ENCODE assay signal across 27 cellular contexts in genomic region chr16:30510392-30510938, GRCh38. TPM values are rescaled to one million over a fixed set of nuclear protein-coding genes. Genes with fewer than 3 reads are reported as not detected.
A peak's percentile ranks its signal among the peaks of the same experiment; 100 is the strongest.
DNase-seq lines count a peak whose midpoint lies in the region; ATAC-seq, FAIRE-seq and TF ChIP-seq lines count a peak whose summit lies in the region.
"Had no signal": no experiment of that assay in that cellular context is flagged by ENCODE, and none has a peak within 500 bp of the region (broad histone marks: within the 10 kb centered on the region; RNA-seq: fewer than 3 reads in every experiment).

No MANE protein-coding gene starts in this region.

- no peaks in the 10 kb centered on the region for H3K9me3 Mint-ChIP-seq in activated CD4-positive, alpha-beta T cell treated with anti-CD3 and anti-CD28 coated beads, Interleukin-2, amount 10 ng/mL, durations not matched to agents 7 days and 5 days
- no peaks in the 10 kb centered on the region for H3K9me3 Mint-ChIP-seq in activated CD4-positive, alpha-beta T cell treated with anti-CD3 and anti-CD28 coated beads for 36 hours (ENCODE audit: low read depth)
- no peaks in the 10 kb centered on the region for H3K9me3 Mint-ChIP-seq in CD8-positive, alpha-beta memory T cell
- H3K9me3 Mint-ChIP-seq in naive thymus-derived CD4-positive, alpha-beta T cell = no peaks in the 10 kb centered on the region
- H3K9me3 Mint-ChIP-seq: memory B cell had no signal

- H3K36me3 Mint-ChIP-seq in activated CD4-positive, alpha-beta T cell treated with anti-CD3 and anti-CD28 coated beads, Interleukin-2, amount 10 ng/mL, durations not matched to agents 7 days and 5 days (ENCODE audit: low read depth) = peaks cover 69% of the 10 kb centered on the region
- peaks cover 62% of the 10 kb centered on the region for H3K36me3 Mint-ChIP-seq in activated CD4-positive, alpha-beta T cell treated with anti-CD3 and anti-CD28 coated beads for 36 hours (ENCODE audit: low read depth)
- H3K36me3 Mint-ChIP-seq in CD8-positive, alpha-beta memory T cell = peaks cover 20 to 84% (median 28%) of the 10 kb centered on the region in 3 donors
- H3K36me3 Mint-ChIP-seq in naive thymus-derived CD4-positive, alpha-beta T cell = peaks cover 14 to 43% (median 28%) of the 10 kb centered on the region in 5 donors

- H3K4me3 ChIP-seq in CD8-positive, alpha-beta memory T cell (ENCODE audit: low read length) = no peak overlapping the region
- H3K4me3 ChIP-seq in naive thymus-derived CD4-positive, alpha-beta T cell (ENCODE audit: low read length) = no peak overlapping the region
- H3K4me3 ChIP-seq in pancreas = no peak overlapping the region
- H3K4me3 ChIP-seq: A549, breast epithelium, colonic mucosa, heart right ventricle, skin epidermis, upper lobe of right lung had no signal

- H3K4me3 Mint-ChIP-seq in activated CD4-positive, alpha-beta T cell treated with anti-CD3 and anti-CD28 coated beads, Interleukin-2, amount 10 ng/mL, durations not matched to agents 7 days and 5 days = no peak overlapping the region
- H3K4me3 Mint-ChIP-seq in activated CD4-positive, alpha-beta T cell treated with anti-CD3 and anti-CD28 coated beads for 36 hours = no peak overlapping the region
- no peak overlapping the region for H3K4me3 Mint-ChIP-seq in CD8-positive, alpha-beta memory T cell
- H3K4me3 Mint-ChIP-seq in naive thymus-derived CD4-positive, alpha-beta T cell = no peak overlapping the region
- H3K4me3 Mint-ChIP-seq: memory B cell had no signal

- 54 to 65% methylated on average over 3 of the region's 3 CpGs for WGBS in pancreas, 2 donors

- no peaks in the 10 kb centered on the region for H3K9me3 ChIP-seq in CD8-positive, alpha-beta memory T cell (ENCODE audit: low read length)
- no peaks in the 10 kb centered on the region for H3K9me3 ChIP-seq in naive thymus-derived CD4-positive, alpha-beta T cell (ENCODE audit: control insufficient read depth in 2 of 3, low read length in 3 of 3)
- no peaks in the 10 kb centered on the region for H3K9me3 ChIP-seq in pancreas
- H3K9me3 ChIP-seq: A549, breast epithelium, colonic mucosa, heart right ventricle, upper lobe of right lung had no signal

- no peak for FAIRE-seq in pancreas (lab: Jason Lieb, UNC)
- FAIRE-seq: A549 had no signal

- H3K27ac Mint-ChIP-seq in activated CD4-positive, alpha-beta T cell treated with anti-CD3 and anti-CD28 coated beads, Interleukin-2, amount 10 ng/mL, durations not matched to agents 7 days and 5 days = peak overlapping the region; percentile 7
- no peak overlapping the region for H3K27ac Mint-ChIP-seq in activated CD4-positive, alpha-beta T cell treated with anti-CD3 and anti-CD28 coated beads for 36 hours
- H3K27ac Mint-ChIP-seq in CD8-positive, alpha-beta memory T cell = peak overlapping the region in 6 of 8 donors; percentile 32 to 96 (median 55)
- H3K27ac Mint-ChIP-seq in naive thymus-derived CD4-positive, alpha-beta T cell = peak overlapping the region in 7 of 9 donors; percentile 45 to 83 (median 65)
- H3K27ac Mint-ChIP-seq: memory B cell had no signal

- ATAC-seq in activated CD4-positive, alpha-beta T cell treated with anti-CD3 and anti-CD28 coated beads for 36 hours = no peak
- ATAC-seq in naive thymus-derived CD4-positive, alpha-beta T cell = no peak
- no peak for ATAC-seq in HG03571 (IDR thresholded peaks at IDR 0.05; ENCODE audit: unreplicated experiment)
- ATAC-seq in pancreas = no peak
- ATAC-seq: A549, heart right ventricle, left cardiac atrium, upper lobe of right lung had no signal

- H3K36me3 ChIP-seq in CD8-positive, alpha-beta memory T cell (ENCODE audit: insufficient read depth, low read length) = peaks cover 66% of the 10 kb centered on the region
- H3K36me3 ChIP-seq in naive thymus-derived CD4-positive, alpha-beta T cell (ENCODE audit: control insufficient read depth in 2 of 3, insufficient read depth in 3 of 3, low read length in 3 of 3) = peaks cover 32 to 88% (median 39%) of the 10 kb centered on the region in 3 experiments
- H3K36me3 ChIP-seq in pancreas = no peaks in the 10 kb centered on the region
- H3K36me3 ChIP-seq: BE2C, breast epithelium, colonic mucosa had no signal

- POLR2A ChIA-PET in activated CD4-positive, alpha-beta T cell treated with anti-CD3 and anti-CD28 coated beads, Interleukin-2, amount 10 ng/mL, durations not matched to agents 7 days and 5 days (lab: Charles Lee) = no interaction called here
- POLR2A ChIA-PET in activated CD4-positive, alpha-beta T cell treated with anti-CD3 and anti-CD28 coated beads for 36 hours (lab: Charles Lee) = interaction anchor here (0.8 kb wide), 1 partner anchor 140 kb away, joined by 5 read pairs; no protein-coding TSS in a partner anchor
- POLR2A ChIA-PET in CD8-positive, alpha-beta memory T cell (lab: Charles Lee) = interaction anchor here (0.6 to 0.8 kb wide), 2 partner anchors 29 to 95 kb away, joined by 3 to 6 read pairs; no protein-coding TSS in a partner anchor
- POLR2A ChIA-PET in naive thymus-derived CD4-positive, alpha-beta T cell (lab: Charles Lee) = interaction anchor here (0.5 to 2.2 kb wide), 6 partner anchors 9 to 359 kb away, joined by 3 to 7 read pairs (median 4); partner anchors contain the start of gene ITGAL

- no peak for TF ChIP-seq CTCF in pancreas (IDR thresholded peaks at IDR 0.05)

- peaks cover 9% of the 10 kb centered on the region for H3K4me1 Mint-ChIP-seq in activated CD4-positive, alpha-beta T cell treated with anti-CD3 and anti-CD28 coated beads, Interleukin-2, amount 10 ng/mL, durations not matched to agents 7 days and 5 days
- no peaks in the 10 kb centered on the region for H3K4me1 Mint-ChIP-seq in activated CD4-positive, alpha-beta T cell treated with anti-CD3 and anti-CD28 coated beads for 36 hours
- H3K4me1 Mint-ChIP-seq in CD8-positive, alpha-beta memory T cell = peaks cover 4 to 25% (median 13%) of the 10 kb centered on the region in 3 donors
- peaks cover 0 to 28% (median 7%) of the 10 kb centered on the region in 7 donors for H3K4me1 Mint-ChIP-seq in naive thymus-derived CD4-positive, alpha-beta T cell
- H3K4me1 Mint-ChIP-seq: memory B cell had no signal

- no peaks in the 10 kb centered on the region for H3K27me3 Mint-ChIP-seq in activated CD4-positive, alpha-beta T cell treated with anti-CD3 and anti-CD28 coated beads, Interleukin-2, amount 10 ng/mL, durations not matched to agents 7 days and 5 days
- H3K27me3 Mint-ChIP-seq in activated CD4-positive, alpha-beta T cell treated with anti-CD3 and anti-CD28 coated beads for 36 hours = no peaks in the 10 kb centered on the region
- no peaks in the 10 kb centered on the region for H3K27me3 Mint-ChIP-seq in CD8-positive, alpha-beta memory T cell
- no peaks in the 10 kb centered on the region for H3K27me3 Mint-ChIP-seq in naive thymus-derived CD4-positive, alpha-beta T cell
- H3K27me3 Mint-ChIP-seq: memory B cell had no signal

- intact Hi-C loops in activated CD4-positive, alpha-beta T cell treated with anti-CD3 and anti-CD28 coated beads for 36 hours (cut with DNase I, micrococcal nuclease) = no loop called here
- intact Hi-C loops in naive thymus-derived CD4-positive, alpha-beta T cell (cut with micrococcal nuclease) = no loop called here
- intact Hi-C loops in pancreas (cut with DNase I) = loop anchor here in 1 of 3 donors (10.0 kb wide), 1 partner anchor 56 kb away; no protein-coding TSS in a partner anchor

- DNase-seq in activated CD4-positive, alpha-beta T cell treated with anti-CD3 and anti-CD28 coated beads, Interleukin-2, amount 10 ng/mL, durations not matched to agents 7 days and 5 days = no peak
- no peak for DNase-seq in activated CD4-positive, alpha-beta T cell treated with anti-CD3 and anti-CD28 coated beads for 36 hours
- DNase-seq in CD8-positive, alpha-beta memory T cell = no peak
- DNase-seq in naive thymus-derived CD4-positive, alpha-beta T cell = no peak
- DNase-seq in pancreas = no peak
- DNase-seq: activated CD4-positive, alpha-beta T cell treated with anti-CD3 and anti-CD28 coated beads for 1 hour; amygdala; BE2C; colonic mucosa; DMS79 treated with DMSO at 0.1 percent for 48 hours; effector memory CD4-positive, alpha-beta T cell; foreskin fibroblast; heart right ventricle; left cardiac atrium; NCI-H1048; NCI-H1930; nucleus accumbens; RPMI8226; stimulated activated CD4-positive, alpha-beta T cell treated with anti-CD3 and anti-CD28 coated beads, Interleukin-1b, Interleukin-23, amount 100 ng/mL, for 48 hours; substantia nigra; upper lobe of right lung had no signal

- peak overlapping the region; percentile 2 for H3K27ac ChIP-seq in CD8-positive, alpha-beta memory T cell (ENCODE audit: low read depth, low read length)
- peak overlapping the region; percentile 11 for H3K27ac ChIP-seq in naive thymus-derived CD4-positive, alpha-beta T cell (ENCODE audit: low read depth, low read length)
- H3K27ac ChIP-seq in pancreas = no peak overlapping the region
- H3K27ac ChIP-seq: A549, breast epithelium, colonic mucosa, heart right ventricle, skin epidermis, upper lobe of right lung had no signal

- no peaks in the 10 kb centered on the region for H3K27me3 ChIP-seq in CD8-positive, alpha-beta memory T cell (ENCODE audit: insufficient read depth, low read length, poor library complexity, severe bottlenecking)
- no peaks in the 10 kb centered on the region for H3K27me3 ChIP-seq in naive thymus-derived CD4-positive, alpha-beta T cell (ENCODE audit: control insufficient read depth in 2 of 2, insufficient read depth in 2 of 2, low read length in 2 of 2)
- H3K27me3 ChIP-seq in pancreas = no peaks in the 10 kb centered on the region
- H3K27me3 ChIP-seq: BE2C, breast epithelium, colonic mucosa, heart right ventricle, upper lobe of right lung had no signal

- CTCF ChIA-PET in activated CD4-positive, alpha-beta T cell treated with anti-CD3 and anti-CD28 coated beads, Interleukin-2, amount 10 ng/mL, durations not matched to agents 7 days and 5 days (lab: Charles Lee) = interaction anchor here (0.6 to 2.4 kb wide), 11 partner anchors 9 to 216 kb away, joined by 3 to 17 read pairs (median 3); partner anchors contain the start of gene DCTPP1
- CTCF ChIA-PET in activated CD4-positive, alpha-beta T cell treated with anti-CD3 and anti-CD28 coated beads for 36 hours (lab: Charles Lee) = interaction anchor here (0.7 to 2.1 kb wide), 5 partner anchors 61 to 151 kb away, joined by 3 to 10 read pairs (median 5); partner anchors contain the start of gene DCTPP1
- CTCF ChIA-PET in CD8-positive, alpha-beta memory T cell (lab: Charles Lee) = interaction anchor here (1.3 kb wide), 1 partner anchor 81 kb away, joined by 5 read pairs; the partner anchor contains the start of gene DCTPP1
- CTCF ChIA-PET in naive thymus-derived CD4-positive, alpha-beta T cell (lab: Charles Lee) = no interaction called here

- no peaks in the 10 kb centered on the region for H3K4me1 ChIP-seq in CD8-positive, alpha-beta memory T cell (ENCODE audit: insufficient read depth, low read length)
- H3K4me1 ChIP-seq in naive thymus-derived CD4-positive, alpha-beta T cell (ENCODE audit: control insufficient read depth in 2 of 2, insufficient read depth in 2 of 2, low read length in 2 of 2) = no peaks in the 10 kb centered on the region
- no peaks in the 10 kb centered on the region for H3K4me1 ChIP-seq in pancreas
- H3K4me1 ChIP-seq: A549, BE2C, breast epithelium, colonic mucosa, heart right ventricle, upper lobe of right lung had no signal

RNA-seq across cellular contexts. Expression of gene ZNF768, which starts 15.9 kb away (rescaled TPM):
- 1 to 10 TPM; 1.9 to 2.6 TPM for total RNA-seq in activated CD4-positive, alpha-beta T cell treated with anti-CD3 and anti-CD28 coated beads, Interleukin-2, amount 10 ng/mL, durations not matched to agents 7 days and 5 days
- 10 to 100 TPM in 1 of 2 experiments, 1 to 10 TPM in 1; 8.9 to 11.1 TPM for total RNA-seq in activated CD4-positive, alpha-beta T cell treated with anti-CD3 and anti-CD28 coated beads for 36 hours
- 10 to 100 TPM; 13.5 to 15.1 TPM for total RNA-seq in CD8-positive, alpha-beta memory T cell
- polyA plus RNA-seq in CD8-positive, alpha-beta memory T cell = 2.5 TPM
- total RNA-seq in naive thymus-derived CD4-positive, alpha-beta T cell = 1 to 10 TPM; 6.0 to 8.5 (median 7.3) TPM
- 1 to 10 TPM; 1.6 to 2.4 TPM for polyA plus RNA-seq in naive thymus-derived CD4-positive, alpha-beta T cell
- 10 to 100 TPM; 11.7 to 21.3 (median 13.5) TPM for total RNA-seq in pancreas
- polyA plus RNA-seq in pancreas = 10 to 100 TPM; 26.7 to 31.4 TPM

RNA-seq across cellular contexts. Expression of gene ZNF747, which starts 24.2 kb away (rescaled TPM):
- 10 to 100 TPM; 10.4 to 11.8 TPM for total RNA-seq in activated CD4-positive, alpha-beta T cell treated with anti-CD3 and anti-CD28 coated beads, Interleukin-2, amount 10 ng/mL, durations not matched to agents 7 days and 5 days
- 1 to 10 TPM; 6.3 to 8.0 TPM for total RNA-seq in activated CD4-positive, alpha-beta T cell treated with anti-CD3 and anti-CD28 coated beads for 36 hours
- total RNA-seq in CD8-positive, alpha-beta memory T cell = 10 to 100 TPM; 13.5 to 17.0 TPM
- 8.4 TPM for polyA plus RNA-seq in CD8-positive, alpha-beta memory T cell
- total RNA-seq in naive thymus-derived CD4-positive, alpha-beta T cell = 10 to 100 TPM in 4 of 5 experiments, 1 to 10 TPM in 1; 9.1 to 17.4 (median 13.8) TPM
- polyA plus RNA-seq in naive thymus-derived CD4-positive, alpha-beta T cell = 10 to 100 TPM in 1 of 2 donors, 1 to 10 TPM in 1; 8.9 to 11.7 TPM
- 1 to 10 TPM; 2.7 to 6.0 (median 4.5) TPM for total RNA-seq in pancreas
- polyA plus RNA-seq in pancreas = 1 to 10 TPM; 5.5 to 6.9 TPM

RNA-seq across cellular contexts. Expression of gene ITGAL, which starts 37.9 kb away (rescaled TPM):
- total RNA-seq in activated CD4-positive, alpha-beta T cell treated with anti-CD3 and anti-CD28 coated beads, Interleukin-2, amount 10 ng/mL, durations not matched to agents 7 days and 5 days = 100 to 1,000 TPM; 521 to 598 TPM
- total RNA-seq in activated CD4-positive, alpha-beta T cell treated with anti-CD3 and anti-CD28 coated beads for 36 hours = 100 to 1,000 TPM; 210 to 222 TPM
- 100 to 1,000 TPM; 333 to 363 TPM for total RNA-seq in CD8-positive, alpha-beta memory T cell
- polyA plus RNA-seq in CD8-positive, alpha-beta memory T cell = 256 TPM
- 100 to 1,000 TPM; 258 to 629 (median 436) TPM for total RNA-seq in naive thymus-derived CD4-positive, alpha-beta T cell
- 100 to 1,000 TPM; 110 to 135 TPM for polyA plus RNA-seq in naive thymus-derived CD4-positive, alpha-beta T cell
- 1 to 10 TPM; 1.1 to 9.1 (median 3.1) TPM for total RNA-seq in pancreas
- 1 to 10 TPM in 1 of 2 donors, under 1 TPM in 1; 0.54 to 1.0 TPM for polyA plus RNA-seq in pancreas
- total RNA-seq: SK-MEL-5 had no signal

RNA-seq across cellular contexts. Expression of gene ZNF764, which starts 47.7 kb away (rescaled TPM):
- 10 to 100 TPM; 17.5 to 18.2 TPM for total RNA-seq in activated CD4-positive, alpha-beta T cell treated with anti-CD3 and anti-CD28 coated beads, Interleukin-2, amount 10 ng/mL, durations not matched to agents 7 days and 5 days
- total RNA-seq in activated CD4-positive, alpha-beta T cell treated with anti-CD3 and anti-CD28 coated beads for 36 hours = 10 to 100 TPM in 1 of 2 experiments, 1 to 10 TPM in 1; 8.0 to 11.2 TPM
- 10 to 100 TPM; 15.1 to 15.7 TPM for total RNA-seq in CD8-positive, alpha-beta memory T cell
- polyA plus RNA-seq in CD8-positive, alpha-beta memory T cell = 8.9 TPM
- 10 to 100 TPM; 11.9 to 20.9 (median 19.3) TPM for total RNA-seq in naive thymus-derived CD4-positive, alpha-beta T cell
- 1 to 10 TPM; 4.5 to 6.8 TPM for polyA plus RNA-seq in naive thymus-derived CD4-positive, alpha-beta T cell
- 1 to 10 TPM; 3.1 to 5.6 (median 4.0) TPM for total RNA-seq in pancreas
- polyA plus RNA-seq in pancreas = 1 to 10 TPM; 4.8 to 5.4 TPM

Comparison
In these comparisons a context has a peak if more than half of its experiments do, and no peak if none do; other contexts are left out.
1. H3K27ac ChIP-seq: peak in CD8-positive, alpha-beta memory T cell (single experiment) and naive thymus-derived CD4-positive, alpha-beta T cell (single experiment); none in pancreas (0 of 4).
2. RNA of gene ITGAL, which starts 37.9 kb away (total RNA-seq): 521 to 598 TPM in activated CD4-positive, alpha-beta T cell treated with anti-CD3 and anti-CD28 coated beads, Interleukin-2, amount 10 ng/mL, durations not matched to agents 7 days and 5 days, 258 to 629 TPM in naive thymus-derived CD4-positive, alpha-beta T cell, 333 to 363 TPM in CD8-positive, alpha-beta memory T cell and 210 to 222 TPM in activated CD4-positive, alpha-beta T cell treated with anti-CD3 and anti-CD28 coated beads for 36 hours; 1.1 to 9.1 TPM in pancreas; every median in the first group is over 10 times any median in the second.